14 cellular contexts compared by ENCODE assay signal in genomic region chr17:18256351-18256750, GRCh38. TPM values are rescaled to one million over a fixed set of nuclear protein-coding genes. Genes with fewer than 3 reads are reported as not detected.
A peak's percentile ranks its signal among the peaks of the same experiment; 100 is the strongest.
DNase-seq lines count a peak whose midpoint lies in the region; ATAC-seq, FAIRE-seq and TF ChIP-seq lines count a peak whose summit lies in the region.
"Had no signal": no experiment of that assay in that cellular context is flagged by ENCODE, and none has a peak within 500 bp of the region (broad histone marks: within the 10 kb centered on the region; RNA-seq: fewer than 3 reads in every experiment).

No MANE protein-coding gene starts in this region.

- no peak overlapping the region for H3K4me2 ChIP-seq in BLaER1

- no peak for ATAC-seq in body of pancreas
- no peak for ATAC-seq in GM19035 (IDR thresholded peaks at IDR 0.05; ENCODE audit: unreplicated experiment)
- ATAC-seq in HG02759 (IDR thresholded peaks at IDR 0.05; ENCODE audit: unreplicated experiment) = no peak
- ATAC-seq: activated naive CD4-positive, alpha-beta T cell treated with anti-CD3 and anti-CD28 coated beads, Interleukin-2, amount 50 U/mL, for 72 hours; right lobe of liver had no signal

- H3K4me3 ChIP-seq in BLaER1 = no peak overlapping the region
- no peak overlapping the region for H3K4me3 ChIP-seq in body of pancreas
- H3K4me3 ChIP-seq in small intestine (ENCODE audit: low read depth in 1 of 2, low read length in 2 of 2) = no peak overlapping the region

- H3K36me3 Mint-ChIP-seq in HFFc6 (ENCODE audit: low read depth) (peaks cover 4% of the 10 kb centered on the region; the same call in 1 of the 2 replicates), nephron (ENCODE audit: low read depth) (peaks cover 12% of the 10 kb centered on the region)

- H3K4me1 ChIP-seq in BLaER1 = peaks cover 34% of the 10 kb centered on the region
- peaks cover 33% of the 10 kb centered on the region for H3K4me1 ChIP-seq in body of pancreas
- peaks cover 3 to 10% of the 10 kb centered on the region in 2 donors for H3K4me1 ChIP-seq in small intestine (ENCODE audit: control insufficient read depth in 2 of 2, insufficient read depth in 1 of 2, low read depth in 1 of 2, low read length in 1 of 2)

- H3K9me3 Mint-ChIP-seq in HFFc6 = no peaks in the 10 kb centered on the region
- no peaks in the 10 kb centered on the region for H3K9me3 Mint-ChIP-seq in nephron
- H3K9me3 Mint-ChIP-seq: activated naive CD4-positive, alpha-beta T cell treated with anti-CD3 and anti-CD28 coated beads, Interleukin-2, amount 50 U/mL, for 72 hours; stimulated activated naive CD8-positive, alpha-beta T cell treated with anti-CD3 and anti-CD28 coated beads, Interleukin-15, Interleukin-2, amounts not matched to agents 100 ng/mL and 50 ng/mL, for 24 hours; T-helper 1 cell treated with Interleukin-12 subunit alpha and Interleukin-12 subunit beta and Interleukin-4 antibody, amounts not matched to agents 30 μg/mL and 1 μg/mL, for 36 hours had no signal

- H3K27ac Mint-ChIP-seq in HFFc6 (peak overlapping the region; percentile 11; the same call in 1 of the 2 replicates), nephron (no peak overlapping the region)

- no peaks in the 10 kb centered on the region for H3K27me3 ChIP-seq in BLaER1
- H3K27me3 ChIP-seq in body of pancreas = no peaks in the 10 kb centered on the region
- no peaks in the 10 kb centered on the region for H3K27me3 ChIP-seq in small intestine (ENCODE audit: control insufficient read depth in 2 of 2, insufficient read depth in 2 of 2, low read length in 2 of 2)
- H3K27me3 ChIP-seq: right lobe of liver had no signal

- FAIRE-seq in small intestine (lab: Jason Lieb, UNC) = no peak

- H3K4me3 Mint-ChIP-seq in HFFc6 (no peak overlapping the region), nephron (peak overlapping the region; percentile 27 to 63 (median 54))

- H3K9ac ChIP-seq in BLaER1 = 0 out of 2 replicates have a peak overlapping the region, but pooled peaks have one; percentile 93

- WGBS in body of pancreas, 2 donors = 54 to 81% methylated on average over 4 to 11 of the region's 11 CpGs
- WGBS in small intestine, 3 donors = 84 to 94% (median 89%) methylated on average over 11 of the region's 11 CpGs

- no peaks in the 10 kb centered on the region for H3K9me3 ChIP-seq in BLaER1
- no peaks in the 10 kb centered on the region for H3K9me3 ChIP-seq in body of pancreas
- no peaks in the 10 kb centered on the region for H3K9me3 ChIP-seq in small intestine (ENCODE audit: control insufficient read depth, low read depth)
- H3K9me3 ChIP-seq: right lobe of liver had no signal

- H3K4me1 Mint-ChIP-seq in HFFc6 (ENCODE audit: low read depth) (peaks cover 24% of the 10 kb centered on the region), nephron (peaks cover 18% of the 10 kb centered on the region)

- no peak for DNase-seq in HFFc6
- DNase-seq in body of pancreas = no peak
- DNase-seq in NCI-H2227 treated with DMSO at 0.1 percent for 48 hours (lab: John Stamatoyannopoulos, UW) = no peak
- no peak for DNase-seq in small intestine
- DNase-seq: activated CD4-positive, alpha-beta T cell treated with anti-CD3 and anti-CD28 coated beads, Interleukin-2, amount 50 U/mL, for 4 hours; NCI-H2171 treated with DMSO at 0.1 percent for 48 hours had no signal

- TF ChIP-seq CTCF in HFFc6 (IDR thresholded peaks at IDR 0.05) = no peak
- no peak for TF ChIP-seq CTCF in body of pancreas (IDR thresholded peaks at IDR 0.05)
- no peak for TF ChIP-seq CTCF in nephron (IDR thresholded peaks at IDR 0.05; ENCODE audit: unreplicated experiment in 3 of 3)

- H4K20me1 ChIP-seq in BLaER1 = peaks cover 57% of the 10 kb centered on the region

- intact Hi-C loops in body of pancreas (cut with DNase I) = no loop called here

- H3K36me3 ChIP-seq in BLaER1 = peaks cover 52% of the 10 kb centered on the region
- H3K36me3 ChIP-seq in body of pancreas (replicated peaks in 1 of 2; ENCODE audit: insufficient read depth in 1 of 2, low read depth in 2 of 2) = peaks cover 14 to 30% of the 10 kb centered on the region in 2 donors
- peaks cover 15 to 19% of the 10 kb centered on the region in 2 donors for H3K36me3 ChIP-seq in small intestine (ENCODE audit: control insufficient read depth in 2 of 2, insufficient read depth in 2 of 2, low read length in 2 of 2)

- H3K27me3 Mint-ChIP-seq in HFFc6 (ENCODE audit: insufficient read depth) (no peaks in the 10 kb centered on the region; the same call in 1 of the 2 replicates), nephron (ENCODE audit: low read depth) (no peaks in the 10 kb centered on the region)
- H3K27me3 Mint-ChIP-seq: stimulated activated naive CD8-positive, alpha-beta T cell treated with anti-CD3 and anti-CD28 coated beads, Interleukin-15, Interleukin-2, amounts not matched to agents 100 ng/mL and 50 ng/mL, for 24 hours had no signal

- no peak overlapping the region for H3K27ac ChIP-seq in BLaER1
- peak overlapping the region in 3 of 4 donors; percentile 89 to 99 (median 97) for H3K27ac ChIP-seq in body of pancreas
- no peak overlapping the region for H3K27ac ChIP-seq in small intestine (ENCODE audit: low read depth in 1 of 2, low read length in 1 of 2)
- H3K27ac ChIP-seq: right lobe of liver had no signal

- TF ChIP-seq POLR2A in body of pancreas (IDR thresholded peaks at IDR 0.05) = no peak

RNA-seq across cellular contexts. Expression of gene FLII, which starts 2.2 kb away (rescaled TPM):
- total RNA-seq in HFFc6 (2021; fragmentation: NEBNext Ultra II Directional; extraction: Animal tissue kit (Norgen Biotek cat#: 25700)) = 100 to 1,000 TPM; 347 to 472 (median 438) TPM
- 100 to 1,000 TPM; 154 to 173 TPM for total RNA-seq in body of pancreas
- 100 to 1,000 TPM; 152 to 360 (median 266) TPM for polyA plus RNA-seq in small intestine

RNA-seq across cellular contexts. Expression of gene MIEF2, which starts 4.1 kb away (rescaled TPM):
- total RNA-seq in HFFc6 (2021; fragmentation: NEBNext Ultra II Directional; extraction: Animal tissue kit (Norgen Biotek cat#: 25700)) = 10 to 100 TPM; 13.3 to 19.9 (median 16.6) TPM
- total RNA-seq in body of pancreas = 10 to 100 TPM; 16.2 to 21.8 TPM
- 1 to 10 TPM; 4.9 to 8.4 (median 5.7) TPM for polyA plus RNA-seq in small intestine

RNA-seq across cellular contexts. Expression of gene LLGL1, which starts 30.9 kb away (rescaled TPM):
- 10 to 100 TPM; 38.0 to 50.8 (median 41.0) TPM for total RNA-seq in HFFc6 (2021; fragmentation: NEBNext Ultra II Directional; extraction: Animal tissue kit (Norgen Biotek cat#: 25700))
- total RNA-seq in body of pancreas = 10 to 100 TPM in 1 of 2 donors, 1 to 10 TPM in 1; 6.6 to 11.4 TPM
- 1 to 10 TPM; 2.5 to 9.4 (median 3.0) TPM for polyA plus RNA-seq in small intestine

RNA-seq across cellular contexts. Expression of gene TOP3A, which starts 58.4 kb away (rescaled TPM):
- total RNA-seq in HFFc6 (2021; fragmentation: NEBNext Ultra II Directional; extraction: Animal tissue kit (Norgen Biotek cat#: 25700)) = 10 to 100 TPM; 23.0 to 26.4 (median 24.0) TPM
- 10 to 100 TPM; 13.2 to 22.3 TPM for total RNA-seq in body of pancreas
- 10 to 100 TPM in 2 of 3 donors, 1 to 10 TPM in 1; 8.1 to 17.0 (median 14.1) TPM for polyA plus RNA-seq in small intestine

RNA-seq across cellular contexts. Expression of gene SMCR8, which starts 58.7 kb away (rescaled TPM):
- 10 to 100 TPM; 13.9 to 16.9 (median 15.5) TPM for total RNA-seq in HFFc6 (2021; fragmentation: NEBNext Ultra II Directional; extraction: Animal tissue kit (Norgen Biotek cat#: 25700))
- total RNA-seq in body of pancreas = 1 to 10 TPM; 7.9 to 9.1 TPM
- 1 to 10 TPM; 3.4 to 9.1 (median 4.1) TPM for polyA plus RNA-seq in small intestine

Comparison
In these comparisons a context has a peak if more than half of its experiments do, and no peak if none do; other contexts are left out.
1. H3K27ac ChIP-seq: peak in body of pancreas (3 of 4); none in BLaER1 (single experiment) and small intestine (0 of 2).